In the genomic region with DNA sequence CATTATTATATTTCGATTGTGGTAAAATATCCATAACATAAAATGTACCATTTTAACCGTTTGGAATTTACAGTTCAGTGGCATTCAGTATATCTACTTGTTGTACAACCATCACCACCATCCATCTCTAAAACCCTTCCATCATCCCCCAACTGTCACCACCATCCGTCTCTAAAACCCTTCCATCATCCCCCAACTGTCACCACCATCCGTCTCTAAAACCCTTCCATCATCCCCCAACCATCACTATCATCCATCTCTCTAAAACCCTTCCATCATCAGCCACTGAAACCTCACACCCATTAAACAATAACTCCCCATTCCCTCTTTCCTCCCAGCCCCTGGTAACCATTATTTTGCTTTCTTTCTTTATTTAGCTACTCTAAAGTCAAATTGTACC, we compare ENCODE assay signal across 9 cellular contexts.
"Had no signal": no experiment of that assay in that cellular context is flagged by ENCODE, and none has a peak within 500 bp of the region (broad histone marks: within the 10 kb centered on the region; RNA-seq: fewer than 3 reads in every experiment).

No MANE protein-coding gene starts in this region.

- H3K9ac ChIP-seq: GM23248 had no signal

- H3K27ac ChIP-seq: GM23248, HL-60 had no signal

- DNase-seq: GM23248, GOT3, H9, HCEC 1CT, HFFc6, IMR-90, KBM-7 had no signal

- H3K4me3 ChIP-seq: GM23248 had no signal

- H3K27ac Mint-ChIP-seq: H9, HFFc6 had no signal

- H3K9me3 Mint-ChIP-seq: H9, HFFc6 had no signal

- FAIRE-seq: H54 had no signal

- H2AFZ ChIP-seq: GM23248 had no signal

- H3K4me3 Mint-ChIP-seq: H9, HFFc6 had no signal
